16 cellular contexts compared by ENCODE assay signal in the genomic region with DNA sequence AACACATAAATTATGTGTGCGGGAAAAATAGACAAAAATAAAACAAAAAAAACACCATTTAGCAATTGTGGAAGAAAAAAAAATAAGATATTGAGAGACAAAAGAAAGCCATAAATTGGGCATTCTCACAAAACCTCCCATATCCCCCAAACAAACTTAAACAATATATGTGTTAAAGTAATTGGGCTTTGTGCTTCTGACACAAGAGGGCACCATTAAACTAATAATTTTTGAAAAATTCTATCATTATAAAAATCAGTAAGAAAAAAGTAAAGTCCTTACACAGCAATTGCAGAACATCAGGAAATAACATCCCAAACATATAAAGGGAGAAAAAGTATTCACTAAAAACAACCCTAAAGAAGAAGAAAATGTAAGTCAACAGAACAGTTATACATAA.
DNase-seq lines count a peak whose midpoint lies in the region; ATAC-seq, FAIRE-seq and TF ChIP-seq lines count a peak whose summit lies in the region.
"Had no signal": no experiment of that assay in that cellular context is flagged by ENCODE, and none has a peak within 500 bp of the region (broad histone marks: within the 10 kb centered on the region; RNA-seq: fewer than 3 reads in every experiment).

No MANE protein-coding gene starts in this region.

- H2AK9ac ChIP-seq in IMR-90 (replicated peaks; ENCODE audit: low read depth, low read length, poor library complexity): no peak overlapping the region

- TF ChIP-seq CTCF in D721Med (IDR thresholded peaks at IDR 0.05; ENCODE audit: insufficient read depth, missing control alignments): peak; percentile 57
- 0 out of 2 replicates have a peak, but pooled peaks have one; percentile 1 for TF ChIP-seq CTCF in IMR-90 (conservative IDR thresholded peaks at IDR 0.05; ENCODE audit: low read depth, low read length)
- TF ChIP-seq CTCF in foreskin keratinocyte (conservative IDR thresholded peaks at IDR 0.05): peak; percentile 61

- H3K27me3 ChIP-seq in IMR-90 (ENCODE audit: control insufficient read depth, insufficient read depth, low read length) (no peaks in the 10 kb centered on the region), foreskin keratinocyte (no peaks in the 10 kb centered on the region)
- H3K27me3 ChIP-seq: MG63 had no signal

- in situ Hi-C loops in IMR-90 (cut with MboI; ENCODE audit: low sequenced_read_pairs): no loop called here

- H3K36me3 Mint-ChIP-seq in activated CD4-positive, alpha-beta T cell treated with anti-CD3 and anti-CD28 coated beads for 36 hours (ENCODE audit: low read depth): no peaks in the 10 kb centered on the region
- H3K36me3 Mint-ChIP-seq: CD14-positive monocyte had no signal

- intact Hi-C loops in IMR-90 (cut with micrococcal nuclease): no loop called here
- intact Hi-C loops in activated CD4-positive, alpha-beta T cell treated with anti-CD3 and anti-CD28 coated beads for 36 hours (cut with DNase I, micrococcal nuclease): no loop called here

- no peaks in the 10 kb centered on the region for H3K9me1 ChIP-seq in IMR-90 (ENCODE audit: insufficient read depth, low read length)

- H4K5ac ChIP-seq in IMR-90 (ENCODE audit: low read depth, low read length): no peak overlapping the region

- no peak overlapping the region for H2AFZ ChIP-seq in IMR-90 (replicated peaks; ENCODE audit: low read length, poor library complexity)

- no peak overlapping the region for H3K23ac ChIP-seq in IMR-90 (ENCODE audit: low read depth, low read length)

- no peak overlapping the region for H3K18ac ChIP-seq in IMR-90 (ENCODE audit: low read depth, low read length)

- H3K79me1 ChIP-seq in IMR-90 (ENCODE audit: low read depth in 1 of 2, low read length in 2 of 2): no peaks in the 10 kb centered on the region

- no peak for TF ChIP-seq RAD21 in IMR-90 (IDR thresholded peaks at IDR 0.05; ENCODE audit: low read length)

- no peak overlapping the region for H2AK5ac ChIP-seq in IMR-90 (ENCODE audit: low read depth, low read length)

- H3K27ac ChIP-seq in IMR-90 (ENCODE audit: insufficient read depth, low read length) (no peak overlapping the region), foreskin keratinocyte (no peak overlapping the region)

- H2BK20ac ChIP-seq in IMR-90 (ENCODE audit: low read depth, low read length): no peak overlapping the region

- no peaks in the 10 kb centered on the region for H4K20me1 ChIP-seq in IMR-90 (ENCODE audit: insufficient read depth, low read length)

- no TSS peak for BruUV-seq in IMR-90 (replicated peaks; lab: Mats Ljungman, UMichigan)

- TF ChIP-seq POLR2A in IMR-90 (IDR thresholded peaks at IDR 0.05; ENCODE audit: low read depth, low read length): no peak

- no peak overlapping the region for H2BK15ac ChIP-seq in IMR-90 (ENCODE audit: low read depth, low read length)

- no peak overlapping the region for H3K9ac ChIP-seq in IMR-90 (ENCODE audit: low read depth, low read length)

- H3K14ac ChIP-seq in IMR-90 (replicated peaks; ENCODE audit: low read depth, low read length): no peak overlapping the region

- no peaks in the 10 kb centered on the region for H3K4me1 ChIP-seq in IMR-90 (ENCODE audit: control insufficient read depth, insufficient read depth, low read length)
- H3K4me1 ChIP-seq in foreskin keratinocyte: no peaks in the 10 kb centered on the region

- H4K8ac ChIP-seq in IMR-90 (ENCODE audit: low read depth in 2 of 2, low read length in 2 of 2): no peak overlapping the region

- no peak overlapping the region for H3K56ac ChIP-seq in IMR-90 (ENCODE audit: extremely low read depth, insufficient read depth, low read length)

- H3K36me3 ChIP-seq in IMR-90 (ENCODE audit: control insufficient read depth, insufficient read depth, low read length): no peaks in the 10 kb centered on the region
- H3K36me3 ChIP-seq: MG63 had no signal

- H3K9me3 Mint-ChIP-seq in activated CD4-positive, alpha-beta T cell treated with anti-CD3 and anti-CD28 coated beads for 36 hours (ENCODE audit: low read depth): peaks cover 1% of the 10 kb centered on the region
- H3K9me3 Mint-ChIP-seq: activated CD4-positive, alpha-beta T cell treated with anti-CD3 and anti-CD28 coated beads, Interleukin-2, amount 10 ng/mL, durations not matched to agents 24 days and 14 days had no signal

- H3K27me3 Mint-ChIP-seq in activated CD4-positive, alpha-beta T cell treated with anti-CD3 and anti-CD28 coated beads for 36 hours: no peaks in the 10 kb centered on the region
- H3K27me3 Mint-ChIP-seq: activated CD4-positive, alpha-beta T cell treated with anti-CD3 and anti-CD28 coated beads, Interleukin-2, amount 10 ng/mL, durations not matched to agents 24 days and 14 days; natural killer cell treated with Interleukin-12 subunit alpha and Interleukin-12 subunit beta and Interleukin-15 and Interleukin-18, amount 100 ng/mL, for 72 hours had no signal

- no peak overlapping the region for H3K4me3 Mint-ChIP-seq in activated CD4-positive, alpha-beta T cell treated with anti-CD3 and anti-CD28 coated beads for 36 hours
- H3K4me3 Mint-ChIP-seq: activated CD4-positive, alpha-beta T cell treated with anti-CD3 and anti-CD28 coated beads, Interleukin-2, amount 10 ng/mL, durations not matched to agents 24 days and 14 days; CD14-positive monocyte; natural killer cell treated with Interleukin-12 subunit alpha and Interleukin-12 subunit beta and Interleukin-15 and Interleukin-18, amount 100 ng/mL, for 72 hours had no signal

- ATAC-seq in IMR-90 (ENCODE audit: low read depth) (no peak), foreskin keratinocyte (no peak), HG02884 (IDR thresholded peaks at IDR 0.05; ENCODE audit: unreplicated experiment) (no peak), GM21447 (IDR thresholded peaks at IDR 0.05; ENCODE audit: unreplicated experiment) (no peak)
- no peak for ATAC-seq in activated CD4-positive, alpha-beta T cell treated with anti-CD3 and anti-CD28 coated beads for 36 hours
- ATAC-seq: left colon; natural killer cell treated with Interleukin-12 subunit alpha and Interleukin-12 subunit beta and Interleukin-15 and Interleukin-18, amount 100 ng/mL, for 72 hours had no signal

- WGBS in IMR-90 (ENCODE audit: extremely low coverage in 2 of 2, insufficient read length in 1 of 2), 2 experiments: no CpG with 5 or more reads among the region's 1 CpG

- H4K91ac ChIP-seq in IMR-90 (ENCODE audit: insufficient read depth, low read depth, low read length): no peak overlapping the region

- POLR2A ChIA-PET in IMR-90 (lab: Charles Lee; ENCODE audit: unreplicated experiment): no interaction called here
- POLR2A ChIA-PET in activated CD4-positive, alpha-beta T cell treated with anti-CD3 and anti-CD28 coated beads for 36 hours (lab: Charles Lee): no interaction called here

- H3K4me2 ChIP-seq in IMR-90 (ENCODE audit: low read depth, low read length): no peak overlapping the region

- DNase-seq in D721Med (ENCODE audit: insufficient read length, low spot score) (no peak), IMR-90 (no peak), OCI-M1 (lab: John Stamatoyannopoulos, UW) (peak; percentile 64), foreskin keratinocyte (no peak), activated gamma-delta T cell (lab: John Stamatoyannopoulos, UW) (no peak)
- DNase-seq in activated CD4-positive, alpha-beta T cell treated with anti-CD3 and anti-CD28 coated beads for 36 hours: no peak
- DNase-seq: activated CD4-positive, alpha-beta T cell treated with anti-CD3 and anti-CD28 coated beads, Interleukin-2, amount 10 ng/mL, durations not matched to agents 24 days and 14 days; head of caudate nucleus; left colon; MG63; NK-92 treated with Interleukin-12 subunit alpha and Interleukin-12 subunit beta, amount 100 ng/mL, for 24 hours had no signal

- no peaks in the 10 kb centered on the region for H3K4me1 Mint-ChIP-seq in activated CD4-positive, alpha-beta T cell treated with anti-CD3 and anti-CD28 coated beads for 36 hours
- H3K4me1 Mint-ChIP-seq: activated CD4-positive, alpha-beta T cell treated with anti-CD3 and anti-CD28 coated beads, Interleukin-2, amount 10 ng/mL, durations not matched to agents 24 days and 14 days; CD14-positive monocyte had no signal

- dilution Hi-C loops in IMR-90 (cut with HindIII; ENCODE audit: low sequenced_read_pairs, unreplicated experiment): no loop called here

- no peak overlapping the region for H3K4me3 ChIP-seq in IMR-90 (ENCODE audit: insufficient read depth, low read depth, low read length)
- H3K4me3 ChIP-seq: MG63 had no signal

- H2BK5ac ChIP-seq in IMR-90 (ENCODE audit: low read depth, low read length, poor library complexity, severe bottlenecking): no peak overlapping the region

- H3K9me3 ChIP-seq in IMR-90 (ENCODE audit: control insufficient read depth, insufficient read depth, low read length): no peaks in the 10 kb centered on the region
- H3K9me3 ChIP-seq: MG63 had no signal

- H3K27ac Mint-ChIP-seq in activated CD4-positive, alpha-beta T cell treated with anti-CD3 and anti-CD28 coated beads for 36 hours: no peak overlapping the region
- H3K27ac Mint-ChIP-seq: activated CD4-positive, alpha-beta T cell treated with anti-CD3 and anti-CD28 coated beads, Interleukin-2, amount 10 ng/mL, durations not matched to agents 24 days and 14 days; CD14-positive monocyte; natural killer cell treated with Interleukin-12 subunit alpha and Interleukin-12 subunit beta and Interleukin-15 and Interleukin-18, amount 100 ng/mL, for 72 hours had no signal

- FAIRE-seq in D721Med (lab: Jason Lieb, UNC): no peak
- FAIRE-seq: bronchial epithelial cell had no signal

- H2BK120ac ChIP-seq in IMR-90 (ENCODE audit: low read depth, low read length): no peak overlapping the region

- no peak overlapping the region for H3K4ac ChIP-seq in IMR-90 (ENCODE audit: low read depth, low read length)

- CTCF ChIA-PET in IMR-90 (lab: Yijun Ruan, JAX): no interaction called here
- CTCF ChIA-PET in activated CD4-positive, alpha-beta T cell treated with anti-CD3 and anti-CD28 coated beads for 36 hours (lab: Charles Lee): no interaction called here

TF ChIP-seq in IMR-90, 13 proteins besides CTCF, POLR2A, EP300 and RAD21 (continues in another document):
- TF ChIP-seq RFX5 (IDR thresholded peaks at IDR 0.05; ENCODE audit: low read depth, low read length): no peak
- no peak for TF ChIP-seq MAFK (IDR thresholded peaks at IDR 0.05; ENCODE audit: low read depth, low read length)
- no peak for TF ChIP-seq CHD1 (IDR thresholded peaks at IDR 0.05; ENCODE audit: low read depth, low read length)
- TF ChIP-seq MXI1 (IDR thresholded peaks at IDR 0.05; ENCODE audit: borderline replicate concordance, low read depth, low read length): no peak
- no peak for TF ChIP-seq NFE2L2 (IDR thresholded peaks at IDR 0.05; ENCODE audit: low read depth, low read length)
- TF ChIP-seq MAZ (IDR thresholded peaks at IDR 0.05; ENCODE audit: borderline replicate concordance, low read depth, low read length): no peak
- no peak for TF ChIP-seq SMC3 (IDR thresholded peaks at IDR 0.05; ENCODE audit: low read depth, low read length)
- TF ChIP-seq CEBPB (IDR thresholded peaks at IDR 0.05; ENCODE audit: low read depth, low read length): no peak
- no peak for TF ChIP-seq BHLHE40 (IDR thresholded peaks at IDR 0.05; ENCODE audit: low read depth, low read length)
- TF ChIP-seq FOS (IDR thresholded peaks at IDR 0.05; ENCODE audit: low read depth, low read length): no peak

Comparison
In these comparisons a context has a peak if more than half of its experiments do, and no peak if none do; other contexts are left out.
1. CTCF ChIP-seq: peak in every context shown above with its lines; median percentile 61 in foreskin keratinocyte; 57 in D721Med; 1 in IMR-90.